ENCODE assay signal across 28 cellular contexts in the genomic region with DNA sequence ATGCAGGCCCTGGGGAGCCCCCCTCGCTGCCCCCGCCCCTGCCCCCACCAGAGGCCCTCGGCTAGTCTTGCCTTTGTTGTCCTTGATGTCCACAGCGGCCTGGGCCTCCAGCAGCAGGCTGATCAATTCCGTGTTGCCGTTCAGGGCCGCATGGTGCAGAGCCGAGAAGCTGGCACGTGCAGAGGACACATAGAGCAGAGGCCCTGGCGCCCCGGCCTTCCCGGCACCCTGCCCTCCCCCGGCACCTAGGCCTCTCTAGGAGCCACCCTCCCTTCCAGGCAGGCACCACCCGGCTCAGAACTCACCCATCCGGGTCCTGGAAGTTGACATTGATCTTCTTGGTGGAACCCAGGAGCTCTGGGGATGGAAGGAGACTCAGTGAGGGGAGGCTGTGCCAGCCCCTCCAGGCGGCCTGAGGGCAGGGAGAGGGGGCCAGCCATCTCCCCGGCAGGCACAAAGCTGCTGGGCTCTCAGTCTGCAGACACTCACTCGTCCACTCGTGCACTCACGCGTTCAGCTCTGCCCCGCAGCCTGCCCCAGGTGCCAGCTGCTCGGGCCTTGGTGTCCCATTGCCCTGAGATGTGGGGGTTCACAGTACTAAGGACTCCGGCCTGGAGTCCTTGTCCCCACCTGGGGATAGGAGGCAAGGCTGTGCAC.
"Had no signal": no experiment of that assay in that cellular context is flagged by ENCODE, and none has a peak within 500 bp of the region (broad histone marks: within the 10 kb centered on the region; RNA-seq: fewer than 3 reads in every experiment).

No MANE protein-coding gene starts in this region.

- H3K4me3 ChIP-seq: esophagus squamous epithelium, psoas muscle, smooth muscle cell, suprapubic skin, tibial nerve had no signal

- H3K27ac ChIP-seq: epithelial cell of prostate, esophagus squamous epithelium, parathyroid adenoma, psoas muscle, suprapubic skin, WERI-Rb-1 had no signal

- H2AFZ ChIP-seq: parathyroid adenoma had no signal

- H3K9me3 ChIP-seq: esophagus squamous epithelium, psoas muscle, suprapubic skin, tibial nerve had no signal

- ATAC-seq: psoas muscle, T-helper 17 cell had no signal

- DNase-seq: activated CD4-positive, alpha-beta memory T cell treated with anti-CD3 and anti-CD28 coated beads for 36 hours; activated CD4-positive, alpha-beta T cell treated with anti-CD3 and anti-CD28 coated beads, Interleukin-2, amount 10 ng/mL, durations not matched to agents 24 days and 14 days; activated CD4-positive, CD25-positive, alpha-beta regulatory T cell treated with anti-CD3 and anti-CD28 coated beads, Interleukin-2, amount 50 U/mL, for 72 hours; activated CD8-positive, alpha-beta memory T cell treated with anti-CD3 and anti-CD28 coated beads, Interleukin-2, amount 50 U/mL, for 4 hours; activated gamma-delta T cell; activated naive CD4-positive, alpha-beta T cell treated with anti-CD3 and anti-CD28 coated beads, Interleukin-2, amount 10 ng/mL, durations not matched to agents 7 days and 5 days; activated naive CD8-positive, alpha-beta T cell treated with anti-CD3 and anti-CD28 coated beads, Interleukin-2, amount 10 ng/mL, durations not matched to agents 7 days and 5 days; activated T-cell treated with anti-CD3 and anti-CD28 coated beads, Interleukin-2, amount 50 U/mL, for 1 hour; central memory CD4-positive, alpha-beta T cell; effector CD4-positive, alpha-beta T cell; esophagus squamous epithelium; left ventricle myocardium superior; mammary epithelial cell; naive B cell; nephron progenitor cell; psoas muscle; stimulated activated CD4-positive, alpha-beta T cell treated with anti-CD3 and anti-CD28 coated beads, Interleukin-1b, Interleukin-23, amount 100 ng/mL, for 48 hours; stimulated activated CD4-positive, alpha-beta T cell treated with anti-CD3 and anti-CD28 coated beads, Interleukin-4, amount 100 ng/mL, for 4 hours; stimulated activated CD8-positive, alpha-beta memory T cell treated with anti-CD3 and anti-CD28 coated beads, Interleukin-4, amount 100 ng/mL, for 48 hours; stimulated activated naive CD4-positive, alpha-beta T cell; T-helper 17 cell; T1000; WERI-Rb-1 had no signal

- H3K4me2 ChIP-seq: smooth muscle cell had no signal

- H3K9ac ChIP-seq: parathyroid adenoma had no signal

- H3K36me3 ChIP-seq: esophagus squamous epithelium, suprapubic skin, tibial nerve had no signal
